1 cellular context compared by ENCODE assay signal in the genomic region with DNA sequence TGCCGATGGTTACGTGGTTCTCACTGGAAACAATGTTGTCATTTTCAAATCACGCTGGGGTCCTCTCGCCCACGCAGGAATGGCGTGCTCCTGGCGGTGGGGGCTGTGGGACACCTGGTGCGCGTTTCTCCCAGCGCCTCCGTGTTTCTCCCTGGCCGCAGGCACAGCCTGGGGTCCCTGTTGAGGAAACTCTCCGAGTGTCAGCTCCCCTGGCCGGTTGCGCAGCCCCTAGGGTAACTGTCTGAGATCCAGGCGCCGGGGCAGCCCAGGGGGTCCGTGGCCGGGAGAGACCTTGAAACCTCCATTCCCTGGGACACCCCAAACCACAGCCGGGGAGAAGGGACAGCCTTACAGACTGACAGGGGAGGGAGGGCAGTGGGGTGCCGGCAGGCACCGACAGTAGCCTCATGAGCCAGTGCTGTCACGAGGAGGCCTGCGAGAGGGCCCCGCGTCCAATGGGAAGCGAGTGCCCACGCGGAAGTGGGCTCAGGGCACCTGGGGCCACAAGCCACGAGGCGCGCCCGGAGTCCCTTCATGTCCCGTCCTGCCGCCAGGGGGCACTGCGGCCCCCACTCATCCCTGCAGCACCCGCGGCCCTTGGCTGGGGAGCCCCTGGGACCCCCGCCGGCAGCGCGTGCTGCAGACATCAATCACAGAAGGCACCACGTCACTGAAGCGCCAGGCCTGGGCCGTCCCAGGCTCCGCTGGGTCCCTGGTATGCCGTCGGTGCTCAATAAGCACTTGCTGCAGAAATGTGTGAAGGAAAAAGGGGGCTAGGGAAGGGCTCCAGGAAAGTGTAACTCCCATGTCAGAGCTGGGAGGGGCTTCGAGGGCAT.
TF ChIP-seq lines count a peak whose summit lies in the region.

No MANE protein-coding gene starts in this region.

TF ChIP-seq in HepG2, 621 proteins besides CTCF, POLR2A, EP300 and RAD21 (continued from another document and continues in another):
- TF ChIP-seq, protein P1, sequence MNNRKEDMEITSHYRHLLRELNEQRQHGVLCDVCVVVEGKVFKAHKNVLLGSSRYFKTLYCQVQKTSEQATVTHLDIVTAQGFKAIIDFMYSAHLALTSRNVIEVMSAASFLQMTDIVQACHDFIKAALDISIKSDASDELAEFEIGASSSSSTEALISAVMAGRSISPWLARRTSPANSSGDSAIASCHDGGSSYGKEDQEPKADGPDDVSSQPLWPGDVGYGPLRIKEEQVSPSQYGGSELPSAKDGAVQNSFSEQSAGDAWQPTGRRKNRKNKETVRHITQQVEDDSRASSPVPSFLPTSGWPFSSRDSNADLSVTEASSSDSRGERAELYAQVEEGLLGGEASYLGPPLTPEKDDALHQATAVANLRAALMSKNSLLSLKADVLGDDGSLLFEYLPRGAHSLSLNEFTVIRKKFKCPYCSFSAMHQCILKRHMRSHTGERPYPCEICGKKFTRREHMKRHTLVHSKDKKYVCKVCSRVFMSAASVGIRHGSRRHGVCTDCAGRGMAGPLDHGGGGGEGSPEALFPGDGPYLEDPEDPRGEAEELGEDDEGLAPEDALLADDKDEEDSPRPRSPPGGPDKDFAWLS (CRISPR knock-in tag; IDR thresholded peaks at IDR 0.05; ENCODE audit: borderline replicate concordance) = no peak
- TF ChIP-seq SP1 (IDR thresholded peaks at IDR 0.05) (no peak), SP1 (CRISPR knock-in tag; IDR thresholded peaks at IDR 0.05) (no peak), ZNF329 (CRISPR knock-in tag; IDR thresholded peaks at IDR 0.05; ENCODE audit: low read depth) (no peak), HINFP (CRISPR knock-in tag; IDR thresholded peaks at IDR 0.05; ENCODE audit: low read depth) (no peak), AGO1 (IDR thresholded peaks at IDR 0.05; ENCODE audit: low read depth, low read length, poor library complexity, severe bottlenecking) (peak; percentile 73), HNRNPH1 (optimal IDR thresholded peaks at IDR 0.05; ENCODE audit: low read depth, low read length) (no peak), HOXA3 (CRISPR knock-in tag; IDR thresholded peaks at IDR 0.05) (peak; percentile 51), ZNF282 (IDR thresholded peaks at IDR 0.05; ENCODE audit: partially characterized antibody) (no peak), ZNF607 (CRISPR knock-in tag; IDR thresholded peaks at IDR 0.05; ENCODE audit: borderline replicate concordance) (no peak), ZNF83 (CRISPR knock-in tag; IDR thresholded peaks at IDR 0.05; ENCODE audit: borderline replicate concordance) (no peak), ZBTB38 (CRISPR knock-in tag; IDR thresholded peaks at IDR 0.05) (peak; percentile 71; the same call in 1 of the 2 replicates), MTF2 (CRISPR knock-in tag; IDR thresholded peaks at IDR 0.05; ENCODE audit: borderline replicate concordance) (no peak), ZNF446 (CRISPR knock-in tag; IDR thresholded peaks at IDR 0.05) (no peak), ADNP (CRISPR knock-in tag; IDR thresholded peaks at IDR 0.05) (no peak), SETDB1 (CRISPR knock-in tag; IDR thresholded peaks at IDR 0.05; ENCODE audit: borderline replicate concordance) (no peak), CREM (IDR thresholded peaks at IDR 0.05) (no peak), CREM (CRISPR knock-in tag; IDR thresholded peaks at IDR 0.05) (no peak), PREB (CRISPR knock-in tag; IDR thresholded peaks at IDR 0.05) (no peak), HIC2 (CRISPR knock-in tag; IDR thresholded peaks at IDR 0.05; ENCODE audit: low read depth) (0 out of 2 replicates have a peak, but pooled peaks have one; percentile 28), RXRB (CRISPR knock-in tag; IDR thresholded peaks at IDR 0.05; ENCODE audit: borderline replicate concordance) (no peak; the same call in 1 of the 2 replicates), TBX2 (CRISPR knock-in tag; IDR thresholded peaks at IDR 0.05; ENCODE audit: borderline replicate concordance) (peak; percentile 40; the same call in 1 of the 2 replicates), KAT7 (CRISPR knock-in tag; IDR thresholded peaks at IDR 0.05; ENCODE audit: borderline replicate concordance) (no peak), MAFF (IDR thresholded peaks at IDR 0.05; ENCODE audit: low read depth, low read length) (no peak), SKI (IDR thresholded peaks at IDR 0.05; ENCODE audit: partially characterized antibody) (no peak), ZNF503 (CRISPR knock-in tag; IDR thresholded peaks at IDR 0.05) (no peak), ZNF350 (CRISPR knock-in tag; IDR thresholded peaks at IDR 0.05; ENCODE audit: borderline replicate concordance, low read depth) (no peak), ETV5 (CRISPR knock-in tag; IDR thresholded peaks at IDR 0.05; ENCODE audit: borderline replicate concordance) (0 out of 2 replicates have a peak, but pooled peaks have one; percentile 42), ZSCAN12 (CRISPR knock-in tag; IDR thresholded peaks at IDR 0.05) (no peak), KMT2A (CRISPR knock-in tag; IDR thresholded peaks at IDR 0.05) (no peak), SRF (IDR thresholded peaks at IDR 0.05; ENCODE audit: low read depth, low read length) (no peak), PCBP1 (IDR thresholded peaks at IDR 0.05; ENCODE audit: borderline replicate concordance, low read depth, low read length) (no peak)
- TF ChIP-seq, protein P2, sequence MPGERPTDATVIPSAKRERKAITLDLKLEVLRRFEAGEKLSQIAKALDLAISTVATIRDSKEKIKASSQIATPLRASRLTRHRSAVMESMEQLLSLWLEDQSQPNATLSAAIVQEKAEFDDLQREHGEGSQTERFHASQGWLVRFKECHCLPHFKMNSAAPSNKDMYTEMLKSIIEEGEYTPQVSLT (CRISPR knock-in tag; IDR thresholded peaks at IDR 0.05; ENCODE audit: borderline replicate concordance, low read depth) = no peak
- TF ChIP-seq, protein P3, sequence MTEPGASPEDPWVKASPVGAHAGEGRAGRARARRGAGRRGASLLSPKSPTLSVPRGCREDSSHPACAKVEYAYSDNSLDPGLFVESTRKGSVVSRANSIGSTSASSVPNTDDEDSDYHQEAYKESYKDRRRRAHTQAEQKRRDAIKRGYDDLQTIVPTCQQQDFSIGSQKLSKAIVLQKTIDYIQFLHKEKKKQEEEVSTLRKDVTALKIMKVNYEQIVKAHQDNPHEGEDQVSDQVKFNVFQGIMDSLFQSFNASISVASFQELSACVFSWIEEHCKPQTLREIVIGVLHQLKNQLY (CRISPR knock-in tag; IDR thresholded peaks at IDR 0.05) = no peak
- TF ChIP-seq, protein P4, sequence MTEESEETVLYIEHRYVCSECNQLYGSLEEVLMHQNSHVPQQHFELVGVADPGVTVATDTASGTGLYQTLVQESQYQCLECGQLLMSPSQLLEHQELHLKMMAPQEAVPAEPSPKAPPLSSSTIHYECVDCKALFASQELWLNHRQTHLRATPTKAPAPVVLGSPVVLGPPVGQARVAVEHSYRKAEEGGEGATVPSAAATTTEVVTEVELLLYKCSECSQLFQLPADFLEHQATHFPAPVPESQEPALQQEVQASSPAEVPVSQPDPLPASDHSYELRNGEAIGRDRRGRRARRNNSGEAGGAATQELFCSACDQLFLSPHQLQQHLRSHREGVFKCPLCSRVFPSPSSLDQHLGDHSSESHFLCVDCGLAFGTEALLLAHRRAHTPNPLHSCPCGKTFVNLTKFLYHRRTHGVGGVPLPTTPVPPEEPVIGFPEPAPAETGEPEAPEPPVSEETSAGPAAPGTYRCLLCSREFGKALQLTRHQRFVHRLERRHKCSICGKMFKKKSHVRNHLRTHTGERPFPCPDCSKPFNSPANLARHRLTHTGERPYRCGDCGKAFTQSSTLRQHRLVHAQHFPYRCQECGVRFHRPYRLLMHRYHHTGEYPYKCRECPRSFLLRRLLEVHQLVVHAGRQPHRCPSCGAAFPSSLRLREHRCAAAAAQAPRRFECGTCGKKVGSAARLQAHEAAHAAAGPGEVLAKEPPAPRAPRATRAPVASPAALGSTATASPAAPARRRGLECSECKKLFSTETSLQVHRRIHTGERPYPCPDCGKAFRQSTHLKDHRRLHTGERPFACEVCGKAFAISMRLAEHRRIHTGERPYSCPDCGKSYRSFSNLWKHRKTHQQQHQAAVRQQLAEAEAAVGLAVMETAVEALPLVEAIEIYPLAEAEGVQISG (CRISPR knock-in tag; IDR thresholded peaks at IDR 0.05) = peak; percentile 44; the same call in 1 of the 2 replicates
- TF ChIP-seq, protein P5, sequence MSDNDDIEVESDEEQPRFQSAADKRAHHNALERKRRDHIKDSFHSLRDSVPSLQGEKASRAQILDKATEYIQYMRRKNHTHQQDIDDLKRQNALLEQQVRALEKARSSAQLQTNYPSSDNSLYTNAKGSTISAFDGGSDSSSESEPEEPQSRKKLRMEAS (IDR thresholded peaks at IDR 0.05) = peak; percentile 86
- TF ChIP-seq, protein P6, sequence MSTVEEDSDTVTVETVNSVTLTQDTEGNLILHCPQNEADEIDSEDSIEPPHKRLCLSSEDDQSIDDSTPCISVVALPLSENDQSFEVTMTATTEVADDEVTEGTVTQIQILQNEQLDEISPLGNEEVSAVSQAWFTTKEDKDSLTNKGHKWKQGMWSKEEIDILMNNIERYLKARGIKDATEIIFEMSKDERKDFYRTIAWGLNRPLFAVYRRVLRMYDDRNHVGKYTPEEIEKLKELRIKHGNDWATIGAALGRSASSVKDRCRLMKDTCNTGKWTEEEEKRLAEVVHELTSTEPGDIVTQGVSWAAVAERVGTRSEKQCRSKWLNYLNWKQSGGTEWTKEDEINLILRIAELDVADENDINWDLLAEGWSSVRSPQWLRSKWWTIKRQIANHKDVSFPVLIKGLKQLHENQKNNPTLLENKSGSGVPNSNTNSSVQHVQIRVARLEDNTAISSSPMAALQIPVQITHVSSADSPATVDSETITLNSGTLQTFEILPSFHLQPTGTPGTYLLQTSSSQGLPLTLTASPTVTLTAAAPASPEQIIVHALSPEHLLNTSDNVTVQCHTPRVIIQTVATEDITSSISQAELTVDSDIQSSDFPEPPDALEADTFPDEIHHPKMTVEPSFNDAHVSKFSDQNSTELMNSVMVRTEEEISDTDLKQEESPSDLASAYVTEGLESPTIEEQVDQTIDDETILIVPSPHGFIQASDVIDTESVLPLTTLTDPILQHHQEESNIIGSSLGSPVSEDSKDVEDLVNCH (CRISPR knock-in tag; IDR thresholded peaks at IDR 0.05) = no peak
- TF ChIP-seq, protein P7, sequence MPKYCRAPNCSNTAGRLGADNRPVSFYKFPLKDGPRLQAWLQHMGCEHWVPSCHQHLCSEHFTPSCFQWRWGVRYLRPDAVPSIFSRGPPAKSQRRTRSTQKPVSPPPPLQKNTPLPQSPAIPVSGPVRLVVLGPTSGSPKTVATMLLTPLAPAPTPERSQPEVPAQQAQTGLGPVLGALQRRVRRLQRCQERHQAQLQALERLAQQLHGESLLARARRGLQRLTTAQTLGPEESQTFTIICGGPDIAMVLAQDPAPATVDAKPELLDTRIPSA (CRISPR knock-in tag; IDR thresholded peaks at IDR 0.05; ENCODE audit: borderline replicate concordance) = no peak
- TF ChIP-seq, protein P8, sequence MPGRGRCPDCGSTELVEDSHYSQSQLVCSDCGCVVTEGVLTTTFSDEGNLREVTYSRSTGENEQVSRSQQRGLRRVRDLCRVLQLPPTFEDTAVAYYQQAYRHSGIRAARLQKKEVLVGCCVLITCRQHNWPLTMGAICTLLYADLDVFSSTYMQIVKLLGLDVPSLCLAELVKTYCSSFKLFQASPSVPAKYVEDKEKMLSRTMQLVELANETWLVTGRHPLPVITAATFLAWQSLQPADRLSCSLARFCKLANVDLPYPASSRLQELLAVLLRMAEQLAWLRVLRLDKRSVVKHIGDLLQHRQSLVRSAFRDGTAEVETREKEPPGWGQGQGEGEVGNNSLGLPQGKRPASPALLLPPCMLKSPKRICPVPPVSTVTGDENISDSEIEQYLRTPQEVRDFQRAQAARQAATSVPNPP (CRISPR knock-in tag; IDR thresholded peaks at IDR 0.05) = no peak
